ENCODE assay signal across 17 cellular contexts in the genomic region with DNA sequence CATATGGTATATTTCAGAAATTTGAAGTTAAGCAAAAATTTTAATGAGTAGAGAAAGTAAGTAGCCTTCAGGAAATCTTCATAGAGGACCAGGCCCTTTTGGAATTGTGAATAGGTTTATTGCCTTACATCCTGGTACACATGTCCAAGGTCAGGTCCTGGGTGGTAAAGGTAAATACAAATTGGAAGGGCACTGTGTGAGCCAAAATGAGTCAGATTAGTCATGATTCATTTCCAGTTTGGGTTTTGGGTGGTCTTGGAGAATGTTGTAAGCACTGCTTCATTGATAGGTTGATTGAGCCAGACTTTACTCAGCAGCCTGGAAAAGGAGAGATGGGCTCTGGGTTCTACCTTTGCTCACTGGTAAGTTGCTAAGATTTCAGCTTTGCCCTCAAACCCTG.
A peak's percentile ranks its signal among the peaks of the same experiment; 100 is the strongest.
DNase-seq lines count a peak whose midpoint lies in the region; ATAC-seq and TF ChIP-seq lines count a peak whose summit lies in the region.
"Had no signal": no experiment of that assay in that cellular context is flagged by ENCODE, and none has a peak within 500 bp of the region (broad histone marks: within the 10 kb centered on the region; RNA-seq: fewer than 3 reads in every experiment).

No MANE protein-coding gene starts in this region.

- peaks cover 98% of the 10 kb centered on the region for H3K36me3 ChIP-seq in RWPE2 (ENCODE audit: low read depth)
- H3K36me3 ChIP-seq in thoracic aorta, result peaks cover 9% of the 10 kb centered on the region

- no peak overlapping the region for H3K4me3 ChIP-seq in RWPE2 (ENCODE audit: severe bottlenecking)
- H3K4me3 ChIP-seq in fibroblast of mammary gland (ENCODE audit: control insufficient read depth, low read depth, low read length), result no peak overlapping the region
- H3K4me3 ChIP-seq in thoracic aorta, result no peak overlapping the region
- H3K4me3 ChIP-seq: hepatocyte, SK-N-MC, skin epidermis, stomach had no signal

- DNase-seq in activated naive CD4-positive, alpha-beta T cell treated with anti-CD3 and anti-CD28 coated beads, Interleukin-2, amount 50 U/mL, for 72 hours (ENCODE audit: low spot score in 2 of 2), result no peak
- no peak for DNase-seq in activated naive CD4-positive, alpha-beta T cell treated with anti-CD3 and anti-CD28 coated beads, Interleukin-2, amount 50 U/mL, for 16 hours
- no peak for DNase-seq in RWPE2 (ENCODE audit: low spot score)
- DNase-seq in fibroblast of mammary gland (ENCODE audit: low read depth), result peak; percentile 48
- DNase-seq in thoracic aorta (ENCODE audit: low spot score), result no peak
- no peak for DNase-seq in NAMALWA (ENCODE audit: low spot score)
- DNase-seq: activated CD4-positive, alpha-beta T cell treated with anti-CD3 and anti-CD28 coated beads, Interleukin-2, amount 50 U/mL, for 48 hours; activated gamma-delta T cell treated with Interleukin-2 at 50 U/mL for 16 hours; kidney glomerular epithelial cell; NCI-H187; NCI-H510A; stomach had no signal

- peaks cover 35% of the 10 kb centered on the region for H3K4me1 ChIP-seq in RWPE2 (ENCODE audit: insufficient read depth, poor library complexity, severe bottlenecking)
- H3K4me1 ChIP-seq in thoracic aorta (ENCODE audit: control insufficient read depth in 1 of 2, low read depth in 2 of 2), result peaks cover 54 to 91% of the 10 kb centered on the region in 2 donors

- H3K27ac Mint-ChIP-seq in activated naive CD4-positive, alpha-beta T cell treated with anti-CD3 and anti-CD28 coated beads, Interleukin-2, amount 50 U/mL, for 72 hours, result peak overlapping the region; percentile 37 to 81

- H3K9me3 Mint-ChIP-seq in activated naive CD4-positive, alpha-beta T cell treated with anti-CD3 and anti-CD28 coated beads, Interleukin-2, amount 50 U/mL, for 72 hours, result no peaks in the 10 kb centered on the region

- no peak for ATAC-seq in activated naive CD4-positive, alpha-beta T cell treated with anti-CD3 and anti-CD28 coated beads, Interleukin-2, amount 50 U/mL, for 72 hours
- no peak for ATAC-seq in RWPE2 (ENCODE audit: low read depth)
- ATAC-seq in thoracic aorta (ENCODE audit: insufficient number of reproducible peaks, low FRiP score, low read depth), result no peak
- no peak for ATAC-seq in HG03354 (IDR thresholded peaks at IDR 0.05; ENCODE audit: poor library complexity, severe bottlenecking, unreplicated experiment)
- no peak for ATAC-seq in HG03565 (IDR thresholded peaks at IDR 0.05; ENCODE audit: unreplicated experiment)

- peak overlapping the region; percentile 37 for H3K27ac ChIP-seq in RWPE2 (ENCODE audit: poor library complexity, severe bottlenecking)
- H3K27ac ChIP-seq in thoracic aorta, result peak overlapping the region; percentile 15 to 21
- H3K27ac ChIP-seq: hepatocyte had no signal

- peaks cover 0 to 55% of the 10 kb centered on the region in 2 donors for H3K36me3 Mint-ChIP-seq in activated naive CD4-positive, alpha-beta T cell treated with anti-CD3 and anti-CD28 coated beads, Interleukin-2, amount 50 U/mL, for 72 hours

- H3K9me3 ChIP-seq in RWPE2 (ENCODE audit: severe bottlenecking) (no peaks in the 10 kb centered on the region), thoracic aorta (no peaks in the 10 kb centered on the region)
- H3K9me3 ChIP-seq: stomach had no signal

- no peak for TF ChIP-seq CTCF in RWPE2 (IDR thresholded peaks at IDR 0.05; ENCODE audit: poor library complexity, severe bottlenecking)
- no peak for TF ChIP-seq CTCF in fibroblast of mammary gland (conservative IDR thresholded peaks at IDR 0.05; ENCODE audit: control insufficient read depth, insufficient read depth, low read depth, low read length)
- TF ChIP-seq CTCF in thoracic aorta (IDR thresholded peaks at IDR 0.05), result no peak

- H3K27me3 ChIP-seq in RWPE2 (ENCODE audit: insufficient read depth, poor library complexity, severe bottlenecking) (no peaks in the 10 kb centered on the region), thoracic aorta (replicated peaks; ENCODE audit: insufficient read depth) (no peaks in the 10 kb centered on the region)
- H3K27me3 ChIP-seq: hepatocyte, stomach had no signal
